ENCODE assay signal across 19 cellular contexts in genomic region chr14:104277416-104278213, GRCh38.
DNase-seq lines count a peak whose midpoint lies in the region; ATAC-seq, FAIRE-seq and TF ChIP-seq lines count a peak whose summit lies in the region.
"Had no signal": no experiment of that assay in that cellular context is flagged by ENCODE, and none has a peak within 500 bp of the region (broad histone marks: within the 10 kb centered on the region; RNA-seq: fewer than 3 reads in every experiment).

No MANE protein-coding gene starts in this region.

- peaks cover 5% of the 10 kb centered on the region for H3K27me3 Mint-ChIP-seq in activated naive CD4-positive, alpha-beta T cell treated with anti-CD3 and anti-CD28 coated beads, Interleukin-2, amount 50 U/mL, for 24 hours
- no peaks in the 10 kb centered on the region for H3K27me3 Mint-ChIP-seq in WTC11 (ENCODE audit: low read depth)

- TF ChIP-seq EP300 in HepG2 (IDR thresholded peaks at IDR 0.05; ENCODE audit: low read depth in 2 of 2, low read length in 2 of 2), result no peak
- TF ChIP-seq EP300 in HepG2 (CRISPR knock-in tag; IDR thresholded peaks at IDR 0.05; ENCODE audit: borderline replicate concordance), result no peak
- no peak for TF ChIP-seq EP300 in stomach (IDR thresholded peaks at IDR 0.05)

- H4K20me1 ChIP-seq in HepG2 (ENCODE audit: insufficient read depth, low read length), result no peaks in the 10 kb centered on the region

- POLR2A ChIA-PET in WTC11 (lab: Charles Lee), result no interaction called here
- POLR2A ChIA-PET in HepG2 (lab: Yijun Ruan, JAX), result no interaction called here

- no peak for FAIRE-seq in HepG2 (lab: Jason Lieb, UNC)

- intact Hi-C loops in HepG2 (cut with micrococcal nuclease; ENCODE audit: unreplicated experiment) (no loop called here), stomach (cut with DNase I; ENCODE audit: low total_unique reads) (no loop called here)

- peak overlapping the region; percentile 30 for H3K27ac Mint-ChIP-seq in activated naive CD4-positive, alpha-beta T cell treated with anti-CD3 and anti-CD28 coated beads, Interleukin-2, amount 50 U/mL, for 24 hours
- no peak overlapping the region for H3K27ac Mint-ChIP-seq in WTC11
- H3K27ac Mint-ChIP-seq: CD4-positive, CD25-positive, alpha-beta regulatory T cell; naive B cell had no signal

- H3K9me3 ChIP-seq in HepG2 (ENCODE audit: low read length) (no peaks in the 10 kb centered on the region), stomach (no peaks in the 10 kb centered on the region)
- H3K9me3 ChIP-seq: lower lobe of right lung, tibial nerve had no signal

- peaks cover 6 to 33% of the 10 kb centered on the region in 2 experiments; a peak in 3 of 5 replicates for H3K27me3 ChIP-seq in HepG2 (ENCODE audit: control insufficient read depth in 1 of 2, insufficient read depth in 2 of 2, low read length in 2 of 2)
- peaks cover 0 to 45% (median 0%) of the 10 kb centered on the region in 3 donors for H3K27me3 ChIP-seq in stomach
- H3K27me3 ChIP-seq: cardiac muscle cell had no signal

- H3K4me3 ChIP-seq in HepG2 (replicated peaks in 1 of 3; ENCODE audit: insufficient read depth in 1 of 3, low read depth in 2 of 3, low read length in 3 of 3) (no peak overlapping the region), stomach (no peak overlapping the region)
- H3K4me3 ChIP-seq: cardiac muscle cell, lower lobe of right lung, tibial nerve had no signal

- CTCF ChIA-PET in WTC11 (lab: Charles Lee), result interaction anchor here (1.6 kb wide), 1 partner anchor 65 kb away, joined by 4 read pairs; no protein-coding TSS in a partner anchor
- CTCF ChIA-PET in HepG2 (lab: Yijun Ruan, JAX; ENCODE audit: low intra/inter-chr PET ratio, low total read pairs), result no interaction called here

- TF ChIP-seq CTCF in WTC11 (IDR thresholded peaks at IDR 0.05) (no peak), HepG2 (CRISPR knock-in tag; IDR thresholded peaks at IDR 0.05) (no peak), stomach (IDR thresholded peaks at IDR 0.05) (no peak)

- no peaks in the 10 kb centered on the region for H3K36me3 Mint-ChIP-seq in activated naive CD4-positive, alpha-beta T cell treated with anti-CD3 and anti-CD28 coated beads, Interleukin-2, amount 50 U/mL, for 24 hours
- no peaks in the 10 kb centered on the region for H3K36me3 Mint-ChIP-seq in WTC11
- H3K36me3 Mint-ChIP-seq: CD4-positive, CD25-positive, alpha-beta regulatory T cell; naive B cell had no signal

- H3K27ac ChIP-seq in HepG2 (ENCODE audit: extremely low read length, insufficient read depth, low read length) (no peak overlapping the region), stomach (no peak overlapping the region)
- H3K27ac ChIP-seq: cardiac muscle cell, lower lobe of right lung, tibial nerve had no signal

- H3K36me3 ChIP-seq in HepG2 (replicated peaks in 1 of 2; ENCODE audit: control insufficient read depth in 1 of 2, insufficient read depth in 2 of 2, low read length in 2 of 2) (no peaks in the 10 kb centered on the region), stomach (no peaks in the 10 kb centered on the region)
- H3K36me3 ChIP-seq: cardiac muscle cell, lower lobe of right lung, tibial nerve had no signal

- in situ Hi-C loops in HepG2 (cut with HindIII; ENCODE audit: extremely low pct_ligation_motif_present, low pct_unique_long_range_greater_than_20kb), result no loop called here

- DNase-seq in activated naive CD4-positive, alpha-beta T cell treated with Interleukin-2 at 50 U/mL for 16 hours, result no peak
- peak; percentile 4 for DNase-seq in WTC11 (ENCODE audit: low spot score)
- DNase-seq in HepG2 (ENCODE audit: low spot score), result no peak
- peak; percentile 22 for DNase-seq in stomach
- no peak for DNase-seq in GM19240 (ENCODE audit: insufficient read length, low spot score)
- DNase-seq in NCI-H748 treated with DMSO at 0.1 percent for 48 hours (lab: John Stamatoyannopoulos, UW), result no peak
- DNase-seq: activated CD4-positive, alpha-beta T cell treated with anti-CD3 and anti-CD28 coated beads for 48 hours; CD4-positive, CD25-positive, alpha-beta regulatory T cell; DMS53; naive B cell; NCI-H1930; RPMI8226; stimulated activated naive CD4-positive, alpha-beta T cell had no signal

- no peak for TF ChIP-seq POLR2A in HepG2 (IDR thresholded peaks at IDR 0.05; ENCODE audit: insufficient read depth in 1 of 2, low read depth in 2 of 2, low read length in 2 of 2)
- no peak for TF ChIP-seq POLR2A in stomach (IDR thresholded peaks at IDR 0.05)

- 16% methylated on average over 17 of the region's 30 CpGs for WGBS in HepG2 (ENCODE audit: low lambda C conversion rate)
- 84 to 86% (median 85%) methylated on average over 30 of the region's 30 CpGs for WGBS in stomach, 5 donors

- H3K4me1 Mint-ChIP-seq in activated naive CD4-positive, alpha-beta T cell treated with anti-CD3 and anti-CD28 coated beads, Interleukin-2, amount 50 U/mL, for 24 hours, result no peaks in the 10 kb centered on the region
- no peaks in the 10 kb centered on the region; the same call in 1 of the 2 replicates for H3K4me1 Mint-ChIP-seq in WTC11
- H3K4me1 Mint-ChIP-seq: CD4-positive, CD25-positive, alpha-beta regulatory T cell; naive B cell had no signal

- no peak overlapping the region for H2AFZ ChIP-seq in HepG2 (ENCODE audit: low read length)

- ATAC-seq in WTC11, result no peak
- no peak for ATAC-seq in HepG2
- ATAC-seq in HG03469 (IDR thresholded peaks at IDR 0.05; ENCODE audit: unreplicated experiment), result no peak
- ATAC-seq: esophagus mucosa, lower lobe of right lung had no signal

- no peak overlapping the region for H3K4me3 Mint-ChIP-seq in activated naive CD4-positive, alpha-beta T cell treated with anti-CD3 and anti-CD28 coated beads, Interleukin-2, amount 50 U/mL, for 24 hours
- no peak overlapping the region for H3K4me3 Mint-ChIP-seq in WTC11
- H3K4me3 Mint-ChIP-seq: CD4-positive, CD25-positive, alpha-beta regulatory T cell; naive B cell had no signal

- H3K9me3 Mint-ChIP-seq in activated naive CD4-positive, alpha-beta T cell treated with anti-CD3 and anti-CD28 coated beads, Interleukin-2, amount 50 U/mL, for 24 hours, result no peaks in the 10 kb centered on the region
- H3K9me3 Mint-ChIP-seq in WTC11, result peaks cover 8% of the 10 kb centered on the region

- BruUV-seq in HepG2 (replicated peaks; lab: Mats Ljungman, UMichigan), result no TSS peak

- H3K9ac ChIP-seq in HepG2 (ENCODE audit: insufficient read depth, low read depth, low read length), result no peak overlapping the region

- TF ChIP-seq RAD21 in HepG2 (CRISPR knock-in tag; IDR thresholded peaks at IDR 0.05), result no peak

- no peak overlapping the region for H3K4me2 ChIP-seq in HepG2 (ENCODE audit: low read depth, low read length)

- H3K4me1 ChIP-seq in HepG2 (ENCODE audit: insufficient read depth, low read length) (no peaks in the 10 kb centered on the region), stomach (peaks cover 8 to 13% (median 11%) of the 10 kb centered on the region in 4 donors)
- H3K4me1 ChIP-seq: tibial nerve had no signal

- H3K79me2 ChIP-seq in HepG2 (ENCODE audit: insufficient read depth, low read length), result no peaks in the 10 kb centered on the region

TF ChIP-seq in WTC11, 78 proteins besides CTCF, POLR2A, EP300 and RAD21 (continues in another document):
- TF ChIP-seq FOXP4 (CRISPR knock-in tag; IDR thresholded peaks at IDR 0.05) (no peak), ZNF219 (CRISPR knock-in tag; IDR thresholded peaks at IDR 0.05; ENCODE audit: borderline replicate concordance) (no peak)

TF ChIP-seq in HepG2, 621 proteins besides CTCF, POLR2A, EP300 and RAD21:
- peak; percentile 43 for TF ChIP-seq MNT (IDR thresholded peaks at IDR 0.05)
- no peak for TF ChIP-seq ATF2 (CRISPR knock-in tag; IDR thresholded peaks at IDR 0.05)

Comparison
In these comparisons a context has a peak if more than half of its experiments do, and no peak if none do; other contexts are left out.
1. DNase-seq: peak in WTC11 (single experiment) and stomach (single experiment); none in activated naive CD4-positive, alpha-beta T cell treated with Interleukin-2 at 50 U/mL for 16 hours (single experiment), HepG2 (single experiment), GM19240 (single experiment) and NCI-H748 treated with DMSO at 0.1 percent for 48 hours (single experiment).